In genomic region chr4:154399259-154399974, GRCh38 we compare ENCODE assay signal across 10 cellular contexts.
DNase-seq lines count a peak whose midpoint lies in the region; ATAC-seq and TF ChIP-seq lines count a peak whose summit lies in the region.
"Had no signal": no experiment of that assay in that cellular context is flagged by ENCODE, and none has a peak within 500 bp of the region (broad histone marks: within the 10 kb centered on the region; RNA-seq: fewer than 3 reads in every experiment).

No MANE protein-coding gene starts in this region.

- H3K36me3 Mint-ChIP-seq in activated T-cell treated with anti-CD3 and anti-CD28 coated beads, Interleukin-2, amount 50 U/mL, for 24 hours (ENCODE audit: low read depth), result no peaks in the 10 kb centered on the region
- H3K36me3 Mint-ChIP-seq in activated T-cell treated with anti-CD3 and anti-CD28 coated beads, Interleukin-2, amount 50 U/mL, for 72 hours (ENCODE audit: insufficient read depth in 2 of 2), result no peaks in the 10 kb centered on the region

- CTCF ChIA-PET in BJ (lab: Yijun Ruan, JAX), result interaction anchor here (0.6 to 2.6 kb wide), 4 partner anchors 15 to 108 kb away, joined by 3 to 12 read pairs (median 5); no protein-coding TSS in a partner anchor

- H2AFZ ChIP-seq in Loucy (ENCODE audit: low read length), result no peak overlapping the region

- no peaks in the 10 kb centered on the region for H3K4me1 Mint-ChIP-seq in activated T-cell treated with anti-CD3 and anti-CD28 coated beads, Interleukin-2, amount 50 U/mL, for 24 hours (ENCODE audit: low read depth)
- H3K4me1 Mint-ChIP-seq in activated T-cell treated with anti-CD3 and anti-CD28 coated beads, Interleukin-2, amount 50 U/mL, for 72 hours (ENCODE audit: low read depth), result no peaks in the 10 kb centered on the region

- no peak overlapping the region for H3K9ac ChIP-seq in Loucy (ENCODE audit: low read depth, low read length, poor library complexity, severe bottlenecking)

- no peaks in the 10 kb centered on the region for H3K9me3 ChIP-seq in Loucy (ENCODE audit: insufficient read depth, low read depth, low read length)

- H3K27me3 ChIP-seq in BJ (ENCODE audit: control insufficient read depth, insufficient read depth, low read length) (no peaks in the 10 kb centered on the region), Loucy (ENCODE audit: insufficient read depth, low read length, poor library complexity, severe bottlenecking) (no peaks in the 10 kb centered on the region)

- H3K36me3 ChIP-seq in BJ (ENCODE audit: control insufficient read depth, insufficient read depth, low read length) (no peaks in the 10 kb centered on the region), Loucy (ENCODE audit: insufficient read depth, low read length) (no peaks in the 10 kb centered on the region)

- H3K27ac Mint-ChIP-seq in activated T-cell treated with anti-CD3 and anti-CD28 coated beads, Interleukin-2, amount 50 U/mL, for 24 hours, result no peak overlapping the region
- no peak overlapping the region for H3K27ac Mint-ChIP-seq in activated T-cell treated with anti-CD3 and anti-CD28 coated beads, Interleukin-2, amount 50 U/mL, for 72 hours
- H3K27ac Mint-ChIP-seq: dendritic cell treated with granulocyte-macrophage colony-stimulating factor and Interleukin-4, amounts not matched to agents 40 ng/mL and 50 ng/mL, for 4 days had no signal

- DNase-seq in BJ (ENCODE audit: low read depth) (no peak), dermis microvascular lymphatic vessel endothelial cell (ENCODE audit: low read depth in 2 of 2) (peak; percentile 8 to 34), omental fat pad (ENCODE audit: low spot score) (no peak), D341Med (ENCODE audit: low spot score) (no peak)
- DNase-seq in activated T-cell treated with anti-CD3 and anti-CD28 coated beads, Interleukin-2, amount 50 U/mL, for 24 hours, result no peak
- DNase-seq in activated T-cell treated with anti-CD3 and anti-CD28 coated beads, Interleukin-2, amount 50 U/mL, for 72 hours, result no peak
- DNase-seq in stimulated activated CD4-positive, alpha-beta T cell treated with anti-CD3 and anti-CD28 coated beads, Interleukin-2, amount 100 ng/mL, for 48 hours, result no peak

- H4K20me1 ChIP-seq in Loucy (ENCODE audit: insufficient read depth, low read length, poor library complexity, severe bottlenecking), result no peaks in the 10 kb centered on the region

- no peaks in the 10 kb centered on the region for H3K79me2 ChIP-seq in Loucy (ENCODE audit: insufficient read depth, low read length)

- TF ChIP-seq CTCF in BJ (IDR thresholded peaks at IDR 0.05; ENCODE audit: insufficient read depth, low read depth, low read length), result peak; percentile 50
- peak; percentile 33; the same call in 1 of the 2 replicates for TF ChIP-seq CTCF in Loucy (conservative IDR thresholded peaks at IDR 0.05; ENCODE audit: low read length)
- TF ChIP-seq CTCF in omental fat pad (IDR thresholded peaks at IDR 0.05), result no peak

- H3K27me3 Mint-ChIP-seq in activated T-cell treated with anti-CD3 and anti-CD28 coated beads, Interleukin-2, amount 50 U/mL, for 24 hours, result peaks cover 9% of the 10 kb centered on the region
- no peaks in the 10 kb centered on the region for H3K27me3 Mint-ChIP-seq in activated T-cell treated with anti-CD3 and anti-CD28 coated beads, Interleukin-2, amount 50 U/mL, for 72 hours (ENCODE audit: low read depth)

- ATAC-seq in omental fat pad (ENCODE audit: low FRiP score), result peak; percentile 48
- no peak for ATAC-seq in activated T-cell treated with anti-CD3 and anti-CD28 coated beads, Interleukin-2, amount 50 U/mL, for 72 hours (replicated peaks in 1 of 2)
- ATAC-seq: Right ventricle myocardium inferior had no signal

- H3K4me3 ChIP-seq in BJ (ENCODE audit: low read depth, low read length) (no peak overlapping the region), Loucy (ENCODE audit: low read length, poor library complexity, severe bottlenecking) (no peak overlapping the region)

- H3K4me3 Mint-ChIP-seq in activated T-cell treated with anti-CD3 and anti-CD28 coated beads, Interleukin-2, amount 50 U/mL, for 24 hours, result no peak overlapping the region
- no peak overlapping the region for H3K4me3 Mint-ChIP-seq in activated T-cell treated with anti-CD3 and anti-CD28 coated beads, Interleukin-2, amount 50 U/mL, for 72 hours
- H3K4me3 Mint-ChIP-seq: dendritic cell treated with granulocyte-macrophage colony-stimulating factor and Interleukin-4, amounts not matched to agents 40 ng/mL and 50 ng/mL, for 4 days had no signal

- H3K9me3 Mint-ChIP-seq in activated T-cell treated with anti-CD3 and anti-CD28 coated beads, Interleukin-2, amount 50 U/mL, for 24 hours, result peaks cover 2% of the 10 kb centered on the region
- H3K9me3 Mint-ChIP-seq in activated T-cell treated with anti-CD3 and anti-CD28 coated beads, Interleukin-2, amount 50 U/mL, for 72 hours, result no peaks in the 10 kb centered on the region

- no peaks in the 10 kb centered on the region for H3K4me1 ChIP-seq in Loucy (ENCODE audit: insufficient read depth, low read length, poor library complexity, severe bottlenecking)

- H3F3A ChIP-seq in Loucy (ENCODE audit: low read depth), result no peaks in the 10 kb centered on the region

- H3K4me2 ChIP-seq in Loucy (ENCODE audit: low read depth, low read length, poor library complexity, severe bottlenecking), result no peak overlapping the region

- POLR2A ChIA-PET in BJ (lab: Charles Lee), result no interaction called here

- H3K9me2 ChIP-seq in Loucy (replicated peaks; ENCODE audit: low read depth, low read length), result no peaks in the 10 kb centered on the region

Comparison
In these comparisons a context has a peak if more than half of its experiments do, and no peak if none do; other contexts are left out.
1. DNase-seq: peak in dermis microvascular lymphatic vessel endothelial cell (2 of 2); none in BJ (single experiment), omental fat pad (single experiment), activated T-cell treated with anti-CD3 and anti-CD28 coated beads, Interleukin-2, amount 50 U/mL, for 24 hours (single experiment), activated T-cell treated with anti-CD3 and anti-CD28 coated beads, Interleukin-2, amount 50 U/mL, for 72 hours (0 of 2), D341Med (single experiment) and stimulated activated CD4-positive, alpha-beta T cell treated with anti-CD3 and anti-CD28 coated beads, Interleukin-2, amount 100 ng/mL, for 48 hours (0 of 2).
2. CTCF ChIP-seq: peak in BJ (single experiment) and Loucy (single experiment); none in omental fat pad (0 of 3).